9 cellular contexts compared by ENCODE assay signal in genomic region chr17:1259910-1260389, GRCh38. TPM values are rescaled to one million over a fixed set of nuclear protein-coding genes. Genes with fewer than 3 reads are reported as not detected.
DNase-seq lines count a peak whose midpoint lies in the region; ATAC-seq, FAIRE-seq and TF ChIP-seq lines count a peak whose summit lies in the region.
"Had no signal": no experiment of that assay in that cellular context is flagged by ENCODE, and none has a peak within 500 bp of the region (broad histone marks: within the 10 kb centered on the region; RNA-seq: fewer than 3 reads in every experiment).

No MANE protein-coding gene starts in this region.

- no peaks in the 10 kb centered on the region for H3K36me3 ChIP-seq in adipocyte (ENCODE audit: control insufficient read depth, insufficient read depth, low read length, severe bottlenecking)
- no peaks in the 10 kb centered on the region for H3K36me3 ChIP-seq in keratinocyte (ENCODE audit: control insufficient read depth in 2 of 2, extremely low read depth in 1 of 2, insufficient read depth in 2 of 2, low read length in 2 of 2)
- H3K36me3 ChIP-seq in thyroid gland = no peaks in the 10 kb centered on the region

- H3K27me3 ChIP-seq in adipocyte (replicated peaks; ENCODE audit: control insufficient read depth, insufficient read depth, low read length) (no peaks in the 10 kb centered on the region), keratinocyte (ENCODE audit: control insufficient read depth, extremely low read depth, insufficient read depth, low read length) (peaks cover 9% of the 10 kb centered on the region), thyroid gland (no peaks in the 10 kb centered on the region)

- H3K36me3 Mint-ChIP-seq in activated CD8-positive, alpha-beta memory T cell treated with anti-CD3 and anti-CD28 coated beads, Interleukin-2, amount 10 ng/mL, durations not matched to agents 7 days and 5 days = no peaks in the 10 kb centered on the region

- 3% methylated on average over 21 to 22 of the region's 39 CpGs for WGBS in thyroid gland, 2 donors

- H2AFZ ChIP-seq in keratinocyte (ENCODE audit: control insufficient read depth, low read length) = peak overlapping the region; percentile 6

- dilution Hi-C loops in keratinocyte (cut with MboI; ENCODE audit: extremely low pct_ligation_motif_present, low sequenced_read_pairs) = no loop called here

- TF ChIP-seq POLR2A in thyroid gland (IDR thresholded peaks at IDR 0.05) = no peak

- H3K9ac ChIP-seq in adipocyte (ENCODE audit: low read length) (peak overlapping the region; percentile 82), keratinocyte (ENCODE audit: control insufficient read depth, extremely low read depth, insufficient read depth, low read length) (no peak overlapping the region)

- peak overlapping the region; percentile 94 for H3K4me2 ChIP-seq in keratinocyte (ENCODE audit: control insufficient read depth, extremely low read depth, insufficient read depth, low read depth, low read length)

- DNase-seq in activated CD8-positive, alpha-beta memory T cell treated with anti-CD3 and anti-CD28 coated beads, Interleukin-2, amount 10 ng/mL, durations not matched to agents 7 days and 5 days = no peak
- DNase-seq in activated CD8-positive, alpha-beta memory T cell treated with anti-CD3 and anti-CD28 coated beads, Interleukin-2, amount 50 U/mL, for 4 hours = no peak
- DNase-seq in adipocyte (ENCODE audit: low read depth) = peak; percentile 60
- no peak for DNase-seq in keratinocyte (ENCODE audit: low read depth, low spot score)
- no peak for DNase-seq in thyroid gland
- DNase-seq in NCI-H2081 (lab: John Stamatoyannopoulos, UW) = no peak
- DNase-seq in AG20443 (ENCODE audit: low spot score) = no peak

- no peak overlapping the region for H3K27ac Mint-ChIP-seq in activated CD8-positive, alpha-beta memory T cell treated with anti-CD3 and anti-CD28 coated beads, Interleukin-2, amount 10 ng/mL, durations not matched to agents 7 days and 5 days

- H3K4me1 Mint-ChIP-seq in activated CD8-positive, alpha-beta memory T cell treated with anti-CD3 and anti-CD28 coated beads, Interleukin-2, amount 10 ng/mL, durations not matched to agents 7 days and 5 days = peaks cover 42% of the 10 kb centered on the region

- intact Hi-C loops in thyroid gland (cut with DNase I) = loop anchor here (2.0 kb wide), 1 partner anchor 73 kb away; no protein-coding TSS in a partner anchor

- H3K4me1 ChIP-seq in adipocyte (ENCODE audit: control insufficient read depth, insufficient read depth, low read length) = no peaks in the 10 kb centered on the region
- no peaks in the 10 kb centered on the region for H3K4me1 ChIP-seq in keratinocyte (ENCODE audit: control insufficient read depth, extremely low read depth, insufficient read depth, low read length)
- H3K4me1 ChIP-seq in thyroid gland = peaks cover 6 to 9% of the 10 kb centered on the region in 2 donors

- no peak for FAIRE-seq in keratinocyte (lab: Jason Lieb, UNC)

- TF ChIP-seq CTCF in keratinocyte (optimal IDR thresholded peaks at IDR 0.05 in 1 of 3, IDR thresholded peaks at IDR 0.05 in 1 of 3, conservative IDR thresholded peaks at IDR 0.05 in 1 of 3; ENCODE audit: extremely low read depth in 1 of 3, insufficient read depth in 2 of 3, low read length in 3 of 3) (no peak), thyroid gland (IDR thresholded peaks at IDR 0.05) (no peak)

- peak overlapping the region; percentile 70 for H3K4me3 Mint-ChIP-seq in activated CD8-positive, alpha-beta memory T cell treated with anti-CD3 and anti-CD28 coated beads, Interleukin-2, amount 10 ng/mL, durations not matched to agents 7 days and 5 days

- no peak for ATAC-seq in activated CD8-positive, alpha-beta memory T cell treated with anti-CD3 and anti-CD28 coated beads, Interleukin-2, amount 10 ng/mL, durations not matched to agents 7 days and 5 days
- ATAC-seq in GM19467 (IDR thresholded peaks at IDR 0.05; ENCODE audit: unreplicated experiment) = no peak

- no peaks in the 10 kb centered on the region for H3K9me3 Mint-ChIP-seq in activated CD8-positive, alpha-beta memory T cell treated with anti-CD3 and anti-CD28 coated beads, Interleukin-2, amount 10 ng/mL, durations not matched to agents 7 days and 5 days (ENCODE audit: low read depth)

- no peaks in the 10 kb centered on the region for H3K9me3 ChIP-seq in adipocyte (ENCODE audit: control insufficient read depth, low read length)
- no peaks in the 10 kb centered on the region for H3K9me3 ChIP-seq in keratinocyte (ENCODE audit: control insufficient read depth, low read depth, low read length)
- no peaks in the 10 kb centered on the region for H3K9me3 ChIP-seq in thyroid gland

- H3K79me2 ChIP-seq in keratinocyte (ENCODE audit: control insufficient read depth, insufficient read depth, low read length) = no peaks in the 10 kb centered on the region

- H3K9me1 ChIP-seq in keratinocyte (ENCODE audit: control insufficient read depth, extremely low read depth, insufficient read depth, low read length) = no peaks in the 10 kb centered on the region

- H3K4me3 ChIP-seq in adipocyte (ENCODE audit: low read length) (peak overlapping the region; percentile 90), keratinocyte (ENCODE audit: control insufficient read depth in 2 of 3, extremely low read depth in 1 of 3, insufficient read depth in 2 of 3, low read depth in 1 of 3, low read length in 3 of 3) (peak overlapping the region; percentile 34 to 56 (median 36)), thyroid gland (replicated peaks in 1 of 3) (peak overlapping the region in 2 of 3 donors; percentile 28 to 35)

- CTCF ChIA-PET in activated CD8-positive, alpha-beta memory T cell treated with anti-CD3 and anti-CD28 coated beads, Interleukin-2, amount 10 ng/mL, durations not matched to agents 7 days and 5 days (lab: Charles Lee) = interaction anchor here (0.5 to 4.3 kb wide), 18 partner anchors 9 to 370 kb away, joined by 3 to 47 read pairs (median 5); partner anchors contain the start of genes BHLHA9, INPP5K and SLC43A2

- H3K27me3 Mint-ChIP-seq in activated CD8-positive, alpha-beta memory T cell treated with anti-CD3 and anti-CD28 coated beads, Interleukin-2, amount 10 ng/mL, durations not matched to agents 7 days and 5 days = peaks cover 24% of the 10 kb centered on the region

- no peaks in the 10 kb centered on the region for H4K20me1 ChIP-seq in keratinocyte (ENCODE audit: control insufficient read depth, extremely low read depth, insufficient read depth, low read length)

- H3K27ac ChIP-seq in keratinocyte (ENCODE audit: control insufficient read depth, insufficient read depth, low read length) = no peak overlapping the region
- no peak overlapping the region for H3K27ac ChIP-seq in thyroid gland

RNA-seq across cellular contexts. Expression of gene BHLHA9, which starts 10.3 kb away (rescaled TPM):
- total RNA-seq in activated CD8-positive, alpha-beta memory T cell treated with anti-CD3 and anti-CD28 coated beads, Interleukin-2, amount 10 ng/mL, durations not matched to agents 7 days and 5 days = not detected
- polyA plus RNA-seq in keratinocyte = not detected in 3 replicates
- polyA plus RNA-seq in keratinocyte (2011; ENCODE audit: low read depth) = not detected
- not detected in 2 replicates for polyA plus RNA-seq in keratinocyte (2011; cell fraction: cytosol; rRNA removed)
- polyA plus RNA-seq in keratinocyte (2011; cell fraction: nucleus; rRNA removed) = not detected in 2 replicates
- polyA plus RNA-seq in keratinocyte (2012; ENCODE audit: low replicate concordance) = not detected in 2 replicates
- polyA minus RNA-seq in keratinocyte = not detected in 3 replicates
- polyA minus RNA-seq in keratinocyte (2011; cell fraction: cytosol; rRNA and poly(A)+ RNA removed) = not detected
- polyA minus RNA-seq in keratinocyte (2011; cell fraction: nucleus; rRNA and poly(A)+ RNA removed) = not detected in 2 replicates
- total RNA-seq in thyroid gland = not detected
- total RNA-seq: Daoy had no signal

RNA-seq across cellular contexts. Expression of gene TRARG1, which starts 19.5 kb away (rescaled TPM):
- total RNA-seq in activated CD8-positive, alpha-beta memory T cell treated with anti-CD3 and anti-CD28 coated beads, Interleukin-2, amount 10 ng/mL, durations not matched to agents 7 days and 5 days = under 1 TPM; 0.12 to 0.35 TPM
- not detected in 3 replicates for polyA plus RNA-seq in keratinocyte
- not detected for polyA plus RNA-seq in keratinocyte (2011; ENCODE audit: low read depth)
- not detected in 2 replicates for polyA plus RNA-seq in keratinocyte (2011; cell fraction: cytosol; rRNA removed)
- polyA plus RNA-seq in keratinocyte (2011; cell fraction: nucleus; rRNA removed) = not detected in 2 replicates
- not detected in 2 replicates for polyA plus RNA-seq in keratinocyte (2012; ENCODE audit: low replicate concordance)
- polyA minus RNA-seq in keratinocyte = not detected in 3 replicates
- polyA minus RNA-seq in keratinocyte (2011; cell fraction: cytosol; rRNA and poly(A)+ RNA removed) = not detected
- not detected in 2 replicates for polyA minus RNA-seq in keratinocyte (2011; cell fraction: nucleus; rRNA and poly(A)+ RNA removed)
- total RNA-seq in thyroid gland = 1 to 10 TPM in 3 of 4 donors, under 1 TPM in 1; 0.11 to 1.5 (median 1.0) TPM
- total RNA-seq: Daoy had no signal

Comparison
In these comparisons a context has a peak if more than half of its experiments do, and no peak if none do; other contexts are left out.
1. H3K4me3 ChIP-seq: peak in every context shown above with its lines; median percentile 90 in adipocyte; 36 in keratinocyte; 32 in thyroid gland.